10 cellular contexts compared by ENCODE assay signal in the genomic region with DNA sequence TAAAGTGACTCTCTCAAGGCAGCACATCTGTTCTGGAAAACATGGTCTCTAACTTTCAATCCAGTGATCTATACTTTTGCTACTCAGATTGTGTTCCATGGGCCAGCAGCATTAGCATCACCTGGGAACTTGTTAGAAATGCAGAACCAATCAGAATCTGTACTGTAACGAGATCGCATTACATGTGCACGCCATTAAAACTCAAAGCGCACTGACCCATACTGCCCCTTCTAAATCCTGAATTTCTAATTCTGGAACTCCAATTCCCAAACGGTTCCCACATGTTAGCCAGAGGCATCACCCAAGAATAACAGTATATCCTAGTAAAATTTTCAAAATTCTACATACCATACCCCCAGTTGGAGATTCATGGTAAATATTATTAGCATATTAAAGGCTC. TPM values are rescaled to one million over a fixed set of nuclear protein-coding genes. Genes with fewer than 3 reads are reported as not detected.
DNase-seq lines count a peak whose midpoint lies in the region; ATAC-seq, FAIRE-seq and TF ChIP-seq lines count a peak whose summit lies in the region.
"Had no signal": no experiment of that assay in that cellular context is flagged by ENCODE, and none has a peak within 500 bp of the region (broad histone marks: within the 10 kb centered on the region; RNA-seq: fewer than 3 reads in every experiment).

No MANE protein-coding gene starts in this region.

- TF ChIP-seq POLR2A in endothelial cell of umbilical vein (IDR thresholded peaks at IDR 0.05; ENCODE audit: low read depth, low read length) = no peak

- H3K27me3 ChIP-seq in endothelial cell of umbilical vein (ENCODE audit: control insufficient read depth in 2 of 2, insufficient read depth in 2 of 2, low read length in 2 of 2) (no peaks in the 10 kb centered on the region), pancreas (no peaks in the 10 kb centered on the region)

- peak overlapping the region; percentile 96 for H3K9ac ChIP-seq in endothelial cell of umbilical vein (replicated peaks; ENCODE audit: extremely low read depth, insufficient read depth, low read length)

- BruUV-seq in Calu3 (replicated peaks; lab: Mats Ljungman, UMichigan) (no TSS peak), endothelial cell of umbilical vein (replicated peaks; lab: Mats Ljungman, UMichigan) (no TSS peak)

- TF ChIP-seq CTCF in Calu3 (IDR thresholded peaks at IDR 0.05; ENCODE audit: unreplicated experiment) (no peak), endothelial cell of umbilical vein (IDR thresholded peaks at IDR 0.05; ENCODE audit: extremely low read depth in 1 of 2, insufficient read depth in 1 of 2, low read depth in 1 of 2, low read length in 2 of 2) (no peak), pancreas (IDR thresholded peaks at IDR 0.05) (no peak), mucosa of descending colon (IDR thresholded peaks at IDR 0.05) (no peak)

- peaks cover 12% of the 10 kb centered on the region for H3K4me1 ChIP-seq in endothelial cell of umbilical vein (ENCODE audit: control insufficient read depth, extremely low read depth, insufficient read depth, low read length)
- peaks cover 0 to 10% (median 6%) of the 10 kb centered on the region in 3 donors for H3K4me1 ChIP-seq in pancreas
- peaks cover 10% of the 10 kb centered on the region for H3K4me1 ChIP-seq in mucosa of descending colon (ENCODE audit: low read depth)

- dilution Hi-C loops in endothelial cell of umbilical vein (cut with MboI; ENCODE audit: extremely low pct_ligation_motif_present, low sequenced_read_pairs) = no loop called here

- H3K4me1 Mint-ChIP-seq in Calu3 (ENCODE audit: low read depth, unreplicated experiment) = peaks cover 8% of the 10 kb centered on the region

- peak overlapping the region; percentile 97 for H3K4me2 ChIP-seq in endothelial cell of umbilical vein (ENCODE audit: insufficient read depth, low read length)

- no peaks in the 10 kb centered on the region for H3K27me3 Mint-ChIP-seq in Calu3 (ENCODE audit: unreplicated experiment)

- H4K20me1 ChIP-seq in endothelial cell of umbilical vein (replicated peaks; ENCODE audit: control insufficient read depth, extremely low read depth, insufficient read depth, low read length) = peaks cover 3% of the 10 kb centered on the region

- intact Hi-C loops in Calu3 (cut with micrococcal nuclease; ENCODE audit: unreplicated experiment) (loop anchor here (5.0 kb wide), 1 partner anchor 138 kb away; no protein-coding TSS in a partner anchor), endothelial cell of umbilical vein (cut with micrococcal nuclease) (loop anchor here (5.0 to 10.0 kb wide), 2 partner anchors 53 to 566 kb away; partner anchors contain the start of gene STAMBP), pancreas (cut with DNase I) (no loop called here), mucosa of descending colon (cut with DNase I, micrococcal nuclease) (loop anchor here in 1 of 2 donors (10.0 kb wide), 1 partner anchor 56 kb away; no protein-coding TSS in a partner anchor)

- peak overlapping the region; percentile 74 for H3K4me3 Mint-ChIP-seq in Calu3 (ENCODE audit: low read depth, unreplicated experiment)

- POLR2A ChIA-PET in endothelial cell of umbilical vein (lab: Charles Lee) = no interaction called here

- no peak overlapping the region for H3K27ac Mint-ChIP-seq in Calu3 (ENCODE audit: unreplicated experiment)

- CTCF ChIA-PET in Calu3 (lab: Charles Lee) = interaction anchor here (1.0 to 2.2 kb wide), 5 partner anchors 11 to 562 kb away, joined by 3 to 13 read pairs (median 6); partner anchors contain the start of genes DCTN1 and STAMBP
- CTCF ChIA-PET in endothelial cell of umbilical vein (lab: Charles Lee) = interaction anchor here (1.2 to 2.6 kb wide), 8 partner anchors 10 to 564 kb away, joined by 3 to 22 read pairs (median 6); partner anchors contain the start of genes DCTN1 and WBP1

- H3K36me3 ChIP-seq in endothelial cell of umbilical vein (ENCODE audit: control insufficient read depth in 2 of 2, extremely low read depth in 1 of 2, insufficient read depth in 2 of 2, low read length in 2 of 2) (no peaks in the 10 kb centered on the region), pancreas (no peaks in the 10 kb centered on the region), mucosa of descending colon (ENCODE audit: low read depth) (no peaks in the 10 kb centered on the region)

- H3K9me3 ChIP-seq in endothelial cell of umbilical vein (replicated peaks; ENCODE audit: control insufficient read depth, insufficient read depth, low read length) = no peaks in the 10 kb centered on the region
- H3K9me3 ChIP-seq in pancreas = no peaks in the 10 kb centered on the region
- H3K9me3 ChIP-seq in mucosa of descending colon = no peaks in the 10 kb centered on the region

- H3K4me3 ChIP-seq in endothelial cell of umbilical vein (replicated peaks in 1 of 3; ENCODE audit: insufficient read depth in 1 of 3, low read depth in 1 of 3, low read length in 3 of 3) (peak overlapping the region in 2 of 3 experiments; percentile 94 to 96), pancreas (peak overlapping the region in 3 of 4 donors; percentile 84 to 92 (median 91)), mucosa of descending colon (no peak overlapping the region)

- H3K36me3 Mint-ChIP-seq in Calu3 (ENCODE audit: insufficient read depth, unreplicated experiment) = peaks cover 15% of the 10 kb centered on the region

- FAIRE-seq in endothelial cell of umbilical vein (lab: Jason Lieb, UNC) (no peak), pancreas (lab: Jason Lieb, UNC) (no peak)
- FAIRE-seq: GM18507 had no signal

- H3K9me1 ChIP-seq in endothelial cell of umbilical vein (replicated peaks; ENCODE audit: control insufficient read depth, extremely low read depth, insufficient read depth, low read length) = no peaks in the 10 kb centered on the region

- no peak for DNase-seq in Calu3
- DNase-seq in NCI-H748 (lab: John Stamatoyannopoulos, UW; ENCODE audit: unreplicated experiment) = peak; percentile 41
- DNase-seq in endothelial cell of umbilical vein (ENCODE audit: low read depth, low spot score) = no peak
- DNase-seq in pancreas = no peak
- DNase-seq in mucosa of descending colon = no peak
- DNase-seq: cerebellar nuclear complex had no signal

- WGBS in pancreas, 2 donors = 55 to 58% methylated on average over 5 of the region's 5 CpGs

- no peaks in the 10 kb centered on the region for H3K9me3 Mint-ChIP-seq in Calu3 (ENCODE audit: low read depth, unreplicated experiment)

- H3K27ac ChIP-seq in endothelial cell of umbilical vein (ENCODE audit: insufficient read depth, low read depth, low read length) (no peak overlapping the region), pancreas (no peak overlapping the region)

- ATAC-seq in pancreas (no peak), GM21723 (IDR thresholded peaks at IDR 0.05; ENCODE audit: unreplicated experiment) (no peak), HG02981 (IDR thresholded peaks at IDR 0.05; ENCODE audit: unreplicated experiment) (no peak), GM21526 (IDR thresholded peaks at IDR 0.05; ENCODE audit: low FRiP score, unreplicated experiment) (no peak), mucosa of descending colon (no peak)

- H3K79me2 ChIP-seq in endothelial cell of umbilical vein (ENCODE audit: control insufficient read depth, insufficient read depth, low read length) = peaks cover 50% of the 10 kb centered on the region

- H2AFZ ChIP-seq in endothelial cell of umbilical vein (ENCODE audit: low read depth, low read length) = no peak overlapping the region

RNA-seq across cellular contexts. Expression of gene DCTN1, which starts 10.5 kb away (rescaled TPM):
- total RNA-seq in Calu3 (2022) (113 and 129 TPM in 2 replicates), endothelial cell of umbilical vein (165 and 170 TPM in 2 replicates), pancreas (10 to 100 TPM; 37.7 to 64.3 (median 48.1) TPM), mucosa of descending colon (100 to 1,000 TPM; 114 to 159 (median 116) TPM)
- polyA plus RNA-seq in endothelial cell of umbilical vein (120 and 130 TPM in 2 replicates), pancreas (10 to 100 TPM; 75.9 to 84.7 TPM)
- polyA plus RNA-seq in endothelial cell of umbilical vein (2011; cell fraction: cytosol; rRNA removed) = 110 and 121 TPM in 2 replicates
- 166 and 178 TPM in 2 replicates for polyA plus RNA-seq in endothelial cell of umbilical vein (2011; cell fraction: nucleus; rRNA removed)
- polyA plus RNA-seq in endothelial cell of umbilical vein (2012) = 149 and 151 TPM in 2 replicates
- polyA minus RNA-seq in endothelial cell of umbilical vein = 220 and 227 TPM in 2 replicates
- 83.8 TPM for polyA minus RNA-seq in endothelial cell of umbilical vein (2011; cell fraction: cytosol; rRNA and poly(A)+ RNA removed)
- polyA minus RNA-seq in endothelial cell of umbilical vein (2011; cell fraction: nucleus; rRNA and poly(A)+ RNA removed) = 58.7 and 74.9 TPM in 2 replicates

RNA-seq across cellular contexts. Expression of gene C2orf81, which starts 30.8 kb away (rescaled TPM):
- total RNA-seq in Calu3 (2022) (4.0 and 5.7 TPM in 2 replicates), endothelial cell of umbilical vein (0.51 and 0.71 TPM in 2 replicates), pancreas (1 to 10 TPM in 5 of 6 donors, under 1 TPM in 1; 0.87 to 2.7 (median 1.5) TPM), mucosa of descending colon (1 to 10 TPM in 2 of 3 donors, under 1 TPM in 1; 0.53 to 2.3 (median 1.9) TPM)
- polyA plus RNA-seq in endothelial cell of umbilical vein (0.16 and 0.17 TPM in 2 replicates), pancreas (1 to 10 TPM; 5.4 to 6.5 TPM)
- 0.07 and 0.13 TPM in 2 replicates for polyA plus RNA-seq in endothelial cell of umbilical vein (2011; cell fraction: cytosol; rRNA removed)
- 0.17 TPM in 1 of 2 replicates, not detected in the other for polyA plus RNA-seq in endothelial cell of umbilical vein (2011; cell fraction: nucleus; rRNA removed)
- 0.12 and 0.40 TPM in 2 replicates for polyA plus RNA-seq in endothelial cell of umbilical vein (2012)
- not detected in 2 replicates for polyA minus RNA-seq in endothelial cell of umbilical vein
- polyA minus RNA-seq in endothelial cell of umbilical vein (2011; cell fraction: cytosol; rRNA and poly(A)+ RNA removed) = 1.0 TPM
- polyA minus RNA-seq in endothelial cell of umbilical vein (2011; cell fraction: nucleus; rRNA and poly(A)+ RNA removed) = not detected in 2 replicates

RNA-seq across cellular contexts. Expression of gene WDR54, which starts 30.9 kb away (rescaled TPM):
- total RNA-seq in Calu3 (2022) (30.5 and 32.3 TPM in 2 replicates), endothelial cell of umbilical vein (21.7 and 24.9 TPM in 2 replicates), pancreas (1 to 10 TPM; 3.1 to 6.2 (median 3.7) TPM), mucosa of descending colon (1 to 10 TPM; 4.0 to 4.8 (median 4.5) TPM)
- polyA plus RNA-seq in endothelial cell of umbilical vein (46.3 and 53.0 TPM in 2 replicates), pancreas (10 to 100 TPM in 1 of 2 donors, 1 to 10 TPM in 1; 6.6 to 22.8 TPM)
- polyA plus RNA-seq in endothelial cell of umbilical vein (2011; cell fraction: cytosol; rRNA removed) = 32.1 and 36.6 TPM in 2 replicates
- 25.6 and 29.4 TPM in 2 replicates for polyA plus RNA-seq in endothelial cell of umbilical vein (2011; cell fraction: nucleus; rRNA removed)
- 18.2 and 22.5 TPM in 2 replicates for polyA plus RNA-seq in endothelial cell of umbilical vein (2012)
- polyA minus RNA-seq in endothelial cell of umbilical vein = 32.4 and 35.7 TPM in 2 replicates
- polyA minus RNA-seq in endothelial cell of umbilical vein (2011; cell fraction: cytosol; rRNA and poly(A)+ RNA removed) = 58.5 TPM
- 5.0 and 5.5 TPM in 2 replicates for polyA minus RNA-seq in endothelial cell of umbilical vein (2011; cell fraction: nucleus; rRNA and poly(A)+ RNA removed)

RNA-seq across cellular contexts. Expression of gene SLC4A5, which starts 47.4 kb away (rescaled TPM):
- 5.8 and 7.0 TPM in 2 replicates for total RNA-seq in Calu3 (2022)
- 0.97 and 1.2 TPM in 2 replicates for total RNA-seq in endothelial cell of umbilical vein
- 0.12 and 0.21 TPM in 2 replicates for polyA plus RNA-seq in endothelial cell of umbilical vein
- 0.08 and 0.12 TPM in 2 replicates for polyA plus RNA-seq in endothelial cell of umbilical vein (2011; cell fraction: cytosol; rRNA removed)
- polyA plus RNA-seq in endothelial cell of umbilical vein (2011; cell fraction: nucleus; rRNA removed) = 0.37 and 2.0 TPM in 2 replicates
- polyA plus RNA-seq in endothelial cell of umbilical vein (2012) = 0.28 and 0.44 TPM in 2 replicates
- 0.59 and 0.61 TPM in 2 replicates for polyA minus RNA-seq in endothelial cell of umbilical vein
- polyA minus RNA-seq in endothelial cell of umbilical vein (2011; cell fraction: cytosol; rRNA and poly(A)+ RNA removed) = not detected
- 1.2 and 2.2 TPM in 2 replicates for polyA minus RNA-seq in endothelial cell of umbilical vein (2011; cell fraction: nucleus; rRNA and poly(A)+ RNA removed)
- total RNA-seq in pancreas = 1 to 10 TPM in 5 of 6 donors, under 1 TPM in 1; 0.60 to 2.2 (median 1.4) TPM
- polyA plus RNA-seq in pancreas = 1 to 10 TPM; 1.2 to 1.8 TPM
- total RNA-seq in mucosa of descending colon = 1 to 10 TPM; 2.1 to 3.1 (median 2.1) TPM

RNA-seq across cellular contexts. Expression of gene RTKN, which starts 51.1 kb away (rescaled TPM):
- total RNA-seq in Calu3 (2022) = 97.6 and 103 TPM in 2 replicates
- total RNA-seq in endothelial cell of umbilical vein = 19.8 and 20.0 TPM in 2 replicates
- polyA plus RNA-seq in endothelial cell of umbilical vein = 20.7 and 27.5 TPM in 2 replicates
- 11.3 and 13.3 TPM in 2 replicates for polyA plus RNA-seq in endothelial cell of umbilical vein (2011; cell fraction: cytosol; rRNA removed)
- polyA plus RNA-seq in endothelial cell of umbilical vein (2011; cell fraction: nucleus; rRNA removed) = 51.6 and 64.1 TPM in 2 replicates
- 7.1 and 11.5 TPM in 2 replicates for polyA plus RNA-seq in endothelial cell of umbilical vein (2012)
- 28.3 and 29.1 TPM in 2 replicates for polyA minus RNA-seq in endothelial cell of umbilical vein
- 4.0 TPM for polyA minus RNA-seq in endothelial cell of umbilical vein (2011; cell fraction: cytosol; rRNA and poly(A)+ RNA removed)
- 14.6 and 21.6 TPM in 2 replicates for polyA minus RNA-seq in endothelial cell of umbilical vein (2011; cell fraction: nucleus; rRNA and poly(A)+ RNA removed)
- total RNA-seq in pancreas = 10 to 100 TPM; 20.7 to 45.5 (median 29.7) TPM
- polyA plus RNA-seq in pancreas = 10 to 100 TPM; 63.4 to 63.7 TPM
- total RNA-seq in mucosa of descending colon = 10 to 100 TPM; 49.2 to 60.7 (median 49.7) TPM

Comparison
In these comparisons a context has a peak if more than half of its experiments do, and no peak if none do; other contexts are left out.
1. intact Hi-C loops: an anchor here in Calu3 (5.0 kb wide) and endothelial cell of umbilical vein (5.0 to 10.0 kb wide); none called in pancreas.